21 cellular contexts compared by ENCODE assay signal in genomic region chr3:46435327-46435726, GRCh38. TPM values are rescaled to one million over a fixed set of nuclear protein-coding genes. Genes with fewer than 3 reads are reported as not detected.
DNase-seq lines count a peak whose midpoint lies in the region; ATAC-seq, FAIRE-seq and TF ChIP-seq lines count a peak whose summit lies in the region.
"Had no signal": no experiment of that assay in that cellular context is flagged by ENCODE, and none has a peak within 500 bp of the region (broad histone marks: within the 10 kb centered on the region; RNA-seq: fewer than 3 reads in every experiment).

No MANE protein-coding gene starts in this region.

- no peaks in the 10 kb centered on the region for H3K27me3 ChIP-seq in DND-41 (ENCODE audit: insufficient read depth, low read length, poor library complexity)
- H3K27me3 ChIP-seq in keratinocyte (ENCODE audit: control insufficient read depth, extremely low read depth, insufficient read depth, low read length): no peaks in the 10 kb centered on the region
- no peaks in the 10 kb centered on the region for H3K27me3 ChIP-seq in trophoblast cell (ENCODE audit: insufficient read depth, low read length)

- no peak overlapping the region for H2BK5ac ChIP-seq in trophoblast cell (ENCODE audit: low read depth, low read length, poor library complexity)

- H4K20me1 ChIP-seq in DND-41 (ENCODE audit: insufficient read depth, low read length): no peaks in the 10 kb centered on the region
- no peaks in the 10 kb centered on the region for H4K20me1 ChIP-seq in keratinocyte (ENCODE audit: control insufficient read depth, extremely low read depth, insufficient read depth, low read length)

- H3K4ac ChIP-seq in trophoblast cell (ENCODE audit: low read depth, low read length): no peak overlapping the region

- no peak overlapping the region for H3K18ac ChIP-seq in trophoblast cell (ENCODE audit: low read length)

- H3K14ac ChIP-seq in trophoblast cell (ENCODE audit: low read length): no peak overlapping the region

- H3K4me1 ChIP-seq in DND-41 (ENCODE audit: insufficient read depth, low read length) (peaks cover 56% of the 10 kb centered on the region), keratinocyte (ENCODE audit: control insufficient read depth, extremely low read depth, insufficient read depth, low read length) (peaks cover 7% of the 10 kb centered on the region), trophoblast cell (ENCODE audit: control insufficient read depth in 1 of 2, insufficient read depth in 2 of 2, low read length in 2 of 2) (peaks cover 3% of the 10 kb centered on the region in 2 experiments)
- H3K4me1 ChIP-seq: A549 had no signal

- no peak overlapping the region for H2AK5ac ChIP-seq in trophoblast cell (ENCODE audit: low read length)

- peak; percentile 20 for FAIRE-seq in keratinocyte (lab: Jason Lieb, UNC)
- FAIRE-seq: A549, D721Med, GM12892, GM18507, H54 had no signal

- H3K79me2 ChIP-seq in DND-41 (ENCODE audit: insufficient read depth, low read length) (no peaks in the 10 kb centered on the region), keratinocyte (ENCODE audit: control insufficient read depth, insufficient read depth, low read length) (no peaks in the 10 kb centered on the region), trophoblast cell (ENCODE audit: control insufficient read depth, insufficient read depth, low read length, poor library complexity) (no peaks in the 10 kb centered on the region)

- H3K9me1 ChIP-seq in keratinocyte (ENCODE audit: control insufficient read depth, extremely low read depth, insufficient read depth, low read length): no peaks in the 10 kb centered on the region

- H3K9me3 ChIP-seq in DND-41 (ENCODE audit: insufficient read depth, low read length, severe bottlenecking) (peaks cover 10% of the 10 kb centered on the region), keratinocyte (ENCODE audit: control insufficient read depth, low read depth, low read length) (no peaks in the 10 kb centered on the region), trophoblast cell (ENCODE audit: insufficient read depth, low read depth, low read length) (peaks cover 5% of the 10 kb centered on the region)
- H3K9me3 ChIP-seq: A549 had no signal

- H4K91ac ChIP-seq in trophoblast cell (ENCODE audit: low read depth, low read length): no peak overlapping the region

- dilution Hi-C loops in keratinocyte (cut with MboI; ENCODE audit: extremely low pct_ligation_motif_present, low sequenced_read_pairs): no loop called here

- H3K9ac ChIP-seq in DND-41 (ENCODE audit: low read depth, low read length) (no peak overlapping the region), keratinocyte (ENCODE audit: control insufficient read depth, extremely low read depth, insufficient read depth, low read length) (no peak overlapping the region), trophoblast cell (ENCODE audit: low read length) (no peak overlapping the region)

- no peak overlapping the region for H4K8ac ChIP-seq in trophoblast cell (ENCODE audit: low read depth, low read length)

- H2BK120ac ChIP-seq in trophoblast cell (ENCODE audit: insufficient read depth, low read length, poor library complexity): no peak overlapping the region

- no peak overlapping the region for H2AFZ ChIP-seq in DND-41 (ENCODE audit: low read depth, low read length)
- H2AFZ ChIP-seq in keratinocyte (ENCODE audit: control insufficient read depth, low read length): no peak overlapping the region
- no peak overlapping the region for H2AFZ ChIP-seq in trophoblast cell (ENCODE audit: insufficient read depth, low read length, poor library complexity)

- no peak overlapping the region for H3K4me3 ChIP-seq in DND-41 (ENCODE audit: low read depth in 1 of 2, low read length in 2 of 2)
- no peak overlapping the region for H3K4me3 ChIP-seq in coronary artery
- H3K4me3 ChIP-seq in keratinocyte (ENCODE audit: control insufficient read depth in 2 of 3, extremely low read depth in 1 of 3, insufficient read depth in 2 of 3, low read depth in 1 of 3, low read length in 3 of 3): no peak overlapping the region
- H3K4me3 ChIP-seq in trophoblast cell (ENCODE audit: low read depth, low read length): no peak overlapping the region
- H3K4me3 ChIP-seq: A549 had no signal

- TF ChIP-seq CTCF in DND-41 (IDR thresholded peaks at IDR 0.05; ENCODE audit: borderline replicate concordance, extremely low read depth, low read length, poor library complexity, severe bottlenecking) (no peak), coronary artery (IDR thresholded peaks at IDR 0.05) (no peak), keratinocyte (optimal IDR thresholded peaks at IDR 0.05 in 1 of 3, IDR thresholded peaks at IDR 0.05 in 1 of 3, conservative IDR thresholded peaks at IDR 0.05 in 1 of 3; ENCODE audit: extremely low read depth in 1 of 3, insufficient read depth in 2 of 3, low read length in 3 of 3) (no peak)

- ATAC-seq in DND-41 (ENCODE audit: insufficient read depth, low read depth) (no peak), GM18868 (IDR thresholded peaks at IDR 0.05; ENCODE audit: unreplicated experiment) (no peak)
- ATAC-seq: A549 had no signal

- DNase-seq in DND-41: no peak
- DNase-seq in coronary artery (ENCODE audit: low spot score): peak; percentile 31
- no peak for DNase-seq in keratinocyte (ENCODE audit: low read depth, low spot score)
- peak; percentile 10 to 62 for DNase-seq in trophoblast cell
- DNase-seq in NCI-H748 treated with DMSO at 0.1 percent for 48 hours (lab: John Stamatoyannopoulos, UW): no peak
- DNase-seq in MV-4-11 (lab: John Stamatoyannopoulos, UW): no peak
- DNase-seq in NCI-H187 treated with DMSO at 0.1 percent for 48 hours (lab: John Stamatoyannopoulos, UW): no peak
- DNase-seq: AML-193; Caco-2; CD4-positive, alpha-beta T cell; GDM1; HCEC 1CT had no signal

- peaks cover 2% of the 10 kb centered on the region for H3K79me1 ChIP-seq in trophoblast cell (ENCODE audit: low read length)

- WGBS in trophoblast cell (ENCODE audit: extremely low coverage, insufficient coverage, insufficient read length): no CpG with 5 or more reads among the region's 2 CpGs

- no peak overlapping the region for H4K12ac ChIP-seq in trophoblast cell (ENCODE audit: low read depth, low read length)

- no peaks in the 10 kb centered on the region for H3K36me3 ChIP-seq in DND-41 (ENCODE audit: insufficient read depth, low read length)
- no peaks in the 10 kb centered on the region for H3K36me3 ChIP-seq in keratinocyte (ENCODE audit: control insufficient read depth in 2 of 2, extremely low read depth in 1 of 2, insufficient read depth in 2 of 2, low read length in 2 of 2)
- H3K36me3 ChIP-seq in trophoblast cell (ENCODE audit: control insufficient read depth in 1 of 2, insufficient read depth in 2 of 2, low read length in 2 of 2): peaks cover 0 to 1% of the 10 kb centered on the region in 2 experiments

- H2BK12ac ChIP-seq in trophoblast cell (ENCODE audit: low read length): no peak overlapping the region

- H3K4me2 ChIP-seq in DND-41 (ENCODE audit: insufficient read depth, low read length) (no peak overlapping the region), keratinocyte (ENCODE audit: control insufficient read depth, extremely low read depth, insufficient read depth, low read depth, low read length) (no peak overlapping the region), trophoblast cell (ENCODE audit: low read length) (no peak overlapping the region)
- H3K4me2 ChIP-seq: A549 had no signal

- no peak overlapping the region for H3K23ac ChIP-seq in trophoblast cell (ENCODE audit: low read length)

- H3K27ac ChIP-seq in DND-41 (ENCODE audit: low read length): peak overlapping the region; percentile 97
- H3K27ac ChIP-seq in coronary artery: no peak overlapping the region
- no peak overlapping the region for H3K27ac ChIP-seq in keratinocyte (ENCODE audit: control insufficient read depth, insufficient read depth, low read length)
- H3K27ac ChIP-seq in trophoblast cell (ENCODE audit: low read depth, low read length): no peak overlapping the region
- H3K27ac ChIP-seq: 22Rv1, A549, C4-2B had no signal

RNA-seq across cellular contexts. Expression of gene CCRL2, which starts 28.3 kb away (rescaled TPM):
- polyA plus RNA-seq in keratinocyte: 0.09 to 0.17 TPM in 2 of 3 replicates, not detected in the other
- polyA plus RNA-seq in keratinocyte (2011; ENCODE audit: low read depth): not detected
- polyA plus RNA-seq in keratinocyte (2011; cell fraction: cytosol; rRNA removed): not detected in 2 replicates
- polyA plus RNA-seq in keratinocyte (2011; cell fraction: nucleus; rRNA removed): 0.06 and 0.17 TPM in 2 replicates
- 0.17 and 0.28 TPM in 2 replicates for polyA plus RNA-seq in keratinocyte (2012; ENCODE audit: low replicate concordance)
- not detected in 3 replicates for polyA minus RNA-seq in keratinocyte
- not detected for polyA minus RNA-seq in keratinocyte (2011; cell fraction: cytosol; rRNA and poly(A)+ RNA removed)
- not detected in 2 replicates for polyA minus RNA-seq in keratinocyte (2011; cell fraction: nucleus; rRNA and poly(A)+ RNA removed)
- polyA plus RNA-seq in trophoblast cell (2013): 0.36 and 0.44 TPM in 2 replicates
- polyA plus RNA-seq: A549, BJ had no signal

RNA-seq across cellular contexts. Expression of gene LTF, which starts 29.4 kb away (rescaled TPM):
- 0.03 TPM in 1 of 3 replicates, not detected in the others for polyA plus RNA-seq in keratinocyte
- polyA plus RNA-seq in keratinocyte (2011; ENCODE audit: low read depth): not detected
- polyA plus RNA-seq in keratinocyte (2011; cell fraction: cytosol; rRNA removed): not detected in 2 replicates
- 0.04 and 0.05 TPM in 2 replicates for polyA plus RNA-seq in keratinocyte (2011; cell fraction: nucleus; rRNA removed)
- polyA plus RNA-seq in keratinocyte (2012; ENCODE audit: low replicate concordance): not detected in 2 replicates
- not detected in 3 replicates for polyA minus RNA-seq in keratinocyte
- not detected for polyA minus RNA-seq in keratinocyte (2011; cell fraction: cytosol; rRNA and poly(A)+ RNA removed)
- not detected in 2 replicates for polyA minus RNA-seq in keratinocyte (2011; cell fraction: nucleus; rRNA and poly(A)+ RNA removed)
- polyA plus RNA-seq in trophoblast cell (2013): 0.23 and 0.40 TPM in 2 replicates
- polyA plus RNA-seq: A549, BJ had no signal

Comparison
In these comparisons a context has a peak if more than half of its experiments do, and no peak if none do; other contexts are left out.
1. DNase-seq: peak in coronary artery (single experiment) and trophoblast cell (2 of 2); none in DND-41 (single experiment), keratinocyte (single experiment), NCI-H748 treated with DMSO at 0.1 percent for 48 hours (single experiment), MV-4-11 (single experiment) and NCI-H187 treated with DMSO at 0.1 percent for 48 hours (single experiment).